ENCODE assay signal across 20 cellular contexts in genomic region chr18:68435581-68435980, GRCh38.
"Had no signal": no experiment of that assay in that cellular context is flagged by ENCODE, and none has a peak within 500 bp of the region (broad histone marks: within the 10 kb centered on the region; RNA-seq: fewer than 3 reads in every experiment).

No MANE protein-coding gene starts in this region.

- FAIRE-seq: endometrium had no signal

- H3K27me3 Mint-ChIP-seq: naive thymus-derived CD4-positive, alpha-beta T cell had no signal

- ATAC-seq: gastrocnemius medialis; heart right ventricle; left lobe of liver; naive thymus-derived CD4-positive, alpha-beta T cell had no signal

- DNase-seq: effector memory CD4-positive, alpha-beta T cell; gastrocnemius medialis; heart right ventricle; hypothalamus; islet precursor cell; mammary epithelial cell; naive thymus-derived CD4-positive, alpha-beta T cell; posterior cingulate gyrus; sigmoid colon; stimulated activated CD4-positive, alpha-beta T cell treated with anti-CD3 and anti-CD28 coated beads, Interleukin-2, amount 100 ng/mL, for 24 hours; stimulated activated naive CD4-positive, alpha-beta T cell; stomach; substantia nigra; transverse colon had no signal

- H3K27ac ChIP-seq: gastrocnemius medialis, neutrophil, right atrium auricular region, sigmoid colon, skin epidermis, stomach, thoracic aorta, transverse colon had no signal

- H3K27ac Mint-ChIP-seq: naive thymus-derived CD4-positive, alpha-beta T cell had no signal

- H3K4me3 Mint-ChIP-seq: naive thymus-derived CD4-positive, alpha-beta T cell had no signal

- H3K36me3 Mint-ChIP-seq: naive thymus-derived CD4-positive, alpha-beta T cell had no signal
